Comparison of ENCODE assay signal across 1 cellular context in genomic region chr11:129960216-129961214, GRCh38.
TF ChIP-seq lines count a peak whose summit lies in the region.

No MANE protein-coding gene starts in this region.

TF ChIP-seq in GM12878, 131 proteins besides CTCF, POLR2A, EP300 and RAD21 (continued from another document):
- no peak for TF ChIP-seq HSF1 (IDR thresholded peaks at IDR 0.05; ENCODE audit: low read depth, low read length)
- TF ChIP-seq RUNX3 (IDR thresholded peaks at IDR 0.05; ENCODE audit: low read length) = peak; percentile 92
- peak; percentile 78 for TF ChIP-seq JUND (IDR thresholded peaks at IDR 0.05; ENCODE audit: low read depth, low read length)
- 0 out of 2 replicates have a peak, but pooled peaks have one; percentile 30 for TF ChIP-seq RCOR1 (conservative IDR thresholded peaks at IDR 0.05; ENCODE audit: low read depth, low read length)
- peak; percentile 68 for TF ChIP-seq DPF2 (IDR thresholded peaks at IDR 0.05)
- TF ChIP-seq HDGF (IDR thresholded peaks at IDR 0.05) = no peak
- TF ChIP-seq EED (IDR thresholded peaks at IDR 0.05; ENCODE audit: low read depth) = no peak
- TF ChIP-seq PKNOX1 (IDR thresholded peaks at IDR 0.05) = no peak
- TF ChIP-seq ESRRA (IDR thresholded peaks at IDR 0.05; ENCODE audit: low read length) = no peak
- no peak for TF ChIP-seq YBX1 (IDR thresholded peaks at IDR 0.05)
- no peak for TF ChIP-seq RFX5 (IDR thresholded peaks at IDR 0.05; ENCODE audit: low read depth, low read length)
- no peak for TF ChIP-seq CHD2 (IDR thresholded peaks at IDR 0.05; ENCODE audit: borderline replicate concordance, low read depth, low read length)
